21 cellular contexts compared by ENCODE assay signal in the genomic region with DNA sequence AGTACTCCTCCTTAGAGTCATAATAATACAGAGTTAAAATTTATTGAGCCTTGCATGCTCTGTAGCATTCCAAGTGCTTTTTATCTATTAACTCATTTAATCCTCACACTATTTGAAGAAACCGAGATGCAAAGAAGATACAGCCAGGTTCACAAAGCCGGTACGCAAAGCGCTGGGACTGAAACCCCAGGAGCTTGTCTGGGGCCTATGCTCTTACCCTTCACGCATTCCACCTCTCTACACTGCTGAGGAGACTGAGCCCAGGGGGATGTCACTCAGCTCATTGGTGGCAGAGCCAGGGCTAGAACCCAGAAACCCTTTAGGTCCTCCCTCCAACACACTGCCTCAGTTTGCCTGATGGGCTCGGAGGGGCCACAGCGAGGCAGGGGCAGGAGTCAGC. TPM values are rescaled to one million over a fixed set of nuclear protein-coding genes. Genes with fewer than 3 reads are reported as not detected.
DNase-seq lines count a peak whose midpoint lies in the region; ATAC-seq, FAIRE-seq and TF ChIP-seq lines count a peak whose summit lies in the region.
"Had no signal": no experiment of that assay in that cellular context is flagged by ENCODE, and none has a peak within 500 bp of the region (broad histone marks: within the 10 kb centered on the region; RNA-seq: fewer than 3 reads in every experiment).

No MANE protein-coding gene starts in this region.

- peaks cover 76% of the 10 kb centered on the region for H3K4me1 Mint-ChIP-seq in dendritic cell treated with granulocyte-macrophage colony-stimulating factor and Interleukin-4, amounts not matched to agents 40 ng/mL and 50 ng/mL, for 4 days (ENCODE audit: low read depth)
- H3K4me1 Mint-ChIP-seq in mesothelial cell of epicardium, result peaks cover 67% of the 10 kb centered on the region

- no peaks in the 10 kb centered on the region for H3K79me2 ChIP-seq in HepG2 (ENCODE audit: insufficient read depth, low read length)

- peak overlapping the region; percentile 54 for H3K27ac Mint-ChIP-seq in dendritic cell treated with granulocyte-macrophage colony-stimulating factor and Interleukin-4, amounts not matched to agents 40 ng/mL and 50 ng/mL, for 4 days
- H3K27ac Mint-ChIP-seq in mesothelial cell of epicardium, result peak overlapping the region; percentile 92

- no peaks in the 10 kb centered on the region for H3K36me3 Mint-ChIP-seq in dendritic cell treated with granulocyte-macrophage colony-stimulating factor and Interleukin-4, amounts not matched to agents 40 ng/mL and 50 ng/mL, for 4 days (ENCODE audit: low read depth)
- H3K36me3 Mint-ChIP-seq in mesothelial cell of epicardium, result no peaks in the 10 kb centered on the region
- H3K36me3 Mint-ChIP-seq: CD4-positive, alpha-beta memory T cell had no signal

- no TSS peak for BruUV-seq in HepG2 (replicated peaks; lab: Mats Ljungman, UMichigan)

- H3K4me2 ChIP-seq in HepG2 (ENCODE audit: low read depth, low read length), result no peak overlapping the region
- H3K4me2 ChIP-seq: PC-9 had no signal

- no peak for ATAC-seq in HepG2
- ATAC-seq in right lobe of liver, result no peak
- no peak for ATAC-seq in GM19397 (IDR thresholded peaks at IDR 0.05; ENCODE audit: unreplicated experiment)
- no peak for ATAC-seq in activated CD4-positive, CD25-positive, alpha-beta regulatory T cell treated with anti-CD3 and anti-CD28 coated beads, Interleukin-2, amount 50 U/mL, for 24 hours

- DNase-seq in HepG2 (ENCODE audit: low spot score) (no peak), right lobe of liver (no peak), mesothelial cell of epicardium (ENCODE audit: low spot score in 2 of 2, unreplicated experiment in 2 of 2) (no peak), GM03348 (ENCODE audit: low spot score) (no peak), EL (no peak)
- DNase-seq: CD4-positive, alpha-beta memory T cell; DMS79; GOT3; NCI-H1930; NCI-H2171; NCI-H446 treated with DMSO at 0.1 percent for 48 hours; NCI-H748 treated with DMSO at 0.1 percent for 48 hours; SHP77 had no signal

- H3K4me3 ChIP-seq in HepG2 (replicated peaks in 1 of 3; ENCODE audit: insufficient read depth in 1 of 3, low read depth in 2 of 3, low read length in 3 of 3), result no peak overlapping the region
- H3K4me3 ChIP-seq in right lobe of liver, result no peak overlapping the region
- H3K4me3 ChIP-seq: PC-9 had no signal

- H3K4me1 ChIP-seq in HepG2 (ENCODE audit: insufficient read depth, low read length), result peaks cover 85% of the 10 kb centered on the region
- H3K4me1 ChIP-seq in right lobe of liver, result no peaks in the 10 kb centered on the region

- H4K20me1 ChIP-seq in HepG2 (ENCODE audit: insufficient read depth, low read length), result no peaks in the 10 kb centered on the region

- no peaks in the 10 kb centered on the region for H3K36me3 ChIP-seq in HepG2 (replicated peaks in 1 of 2; ENCODE audit: control insufficient read depth in 1 of 2, insufficient read depth in 2 of 2, low read length in 2 of 2)
- no peaks in the 10 kb centered on the region for H3K36me3 ChIP-seq in right lobe of liver

- no peak for TF ChIP-seq POLR2A in HepG2 (IDR thresholded peaks at IDR 0.05; ENCODE audit: insufficient read depth in 1 of 2, low read depth in 2 of 2, low read length in 2 of 2)
- no peak for TF ChIP-seq POLR2A in right lobe of liver (IDR thresholded peaks at IDR 0.05)

- H3K9me3 Mint-ChIP-seq in dendritic cell treated with granulocyte-macrophage colony-stimulating factor and Interleukin-4, amounts not matched to agents 40 ng/mL and 50 ng/mL, for 4 days, result no peaks in the 10 kb centered on the region
- no peaks in the 10 kb centered on the region for H3K9me3 Mint-ChIP-seq in mesothelial cell of epicardium
- H3K9me3 Mint-ChIP-seq: CD4-positive, alpha-beta memory T cell had no signal

- H3K9ac ChIP-seq in HepG2 (ENCODE audit: insufficient read depth, low read depth, low read length), result no peak overlapping the region

- TF ChIP-seq EP300 in HepG2 (IDR thresholded peaks at IDR 0.05; ENCODE audit: low read depth in 2 of 2, low read length in 2 of 2), result no peak
- no peak for TF ChIP-seq EP300 in HepG2 (CRISPR knock-in tag; IDR thresholded peaks at IDR 0.05; ENCODE audit: borderline replicate concordance)

- no peak for FAIRE-seq in HepG2 (lab: Jason Lieb, UNC)
- FAIRE-seq: A204.1, G401.6, GM12892, GM19239 had no signal

- WGBS in HepG2 (ENCODE audit: low lambda C conversion rate), result 45% methylated on average over 7 of the region's 7 CpGs
- 78% methylated on average over 4 of the region's 7 CpGs for WGBS in right lobe of liver (ENCODE audit: insufficient coverage, low coverage, low lambda C conversion rate, missing lambda C conversion rate)

- H3K27me3 Mint-ChIP-seq in dendritic cell treated with granulocyte-macrophage colony-stimulating factor and Interleukin-4, amounts not matched to agents 40 ng/mL and 50 ng/mL, for 4 days, result peaks cover 68% of the 10 kb centered on the region
- peaks cover 8% of the 10 kb centered on the region for H3K27me3 Mint-ChIP-seq in mesothelial cell of epicardium (ENCODE audit: low read depth)

- no peak overlapping the region for H2AFZ ChIP-seq in HepG2 (ENCODE audit: low read length)
- H2AFZ ChIP-seq: PC-9 had no signal

- TF ChIP-seq RAD21 in HepG2 (CRISPR knock-in tag; IDR thresholded peaks at IDR 0.05), result no peak

- intact Hi-C loops in HepG2 (cut with micrococcal nuclease; ENCODE audit: unreplicated experiment) (no loop called here), right lobe of liver (cut with DNase I) (no loop called here)
- intact Hi-C loops in dendritic cell treated with granulocyte-macrophage colony-stimulating factor and Interleukin-4, amounts not matched to agents 40 ng/mL and 50 ng/mL, for 4 days (cut with micrococcal nuclease), result no loop called here

- H3K9me3 ChIP-seq in HepG2 (ENCODE audit: low read length) (no peaks in the 10 kb centered on the region), right lobe of liver (no peaks in the 10 kb centered on the region)

- in situ Hi-C loops in HepG2 (cut with HindIII; ENCODE audit: extremely low pct_ligation_motif_present, low pct_unique_long_range_greater_than_20kb), result no loop called here

- CTCF ChIA-PET in HepG2 (lab: Yijun Ruan, JAX; ENCODE audit: low intra/inter-chr PET ratio, low total read pairs), result no interaction called here

- no peak overlapping the region for H3K4me3 Mint-ChIP-seq in dendritic cell treated with granulocyte-macrophage colony-stimulating factor and Interleukin-4, amounts not matched to agents 40 ng/mL and 50 ng/mL, for 4 days
- no peak overlapping the region for H3K4me3 Mint-ChIP-seq in mesothelial cell of epicardium
- H3K4me3 Mint-ChIP-seq: CD4-positive, alpha-beta memory T cell had no signal

- H3K27me3 ChIP-seq in HepG2 (ENCODE audit: control insufficient read depth in 1 of 2, insufficient read depth in 2 of 2, low read length in 2 of 2), result peaks cover 0 to 11% of the 10 kb centered on the region in 2 experiments; a peak in 3 of 5 replicates
- H3K27me3 ChIP-seq in right lobe of liver, result no peaks in the 10 kb centered on the region

- TF ChIP-seq CTCF in HepG2 (CRISPR knock-in tag; IDR thresholded peaks at IDR 0.05) (no peak), right lobe of liver (IDR thresholded peaks at IDR 0.05) (no peak), mesothelial cell of epicardium (IDR thresholded peaks at IDR 0.05; ENCODE audit: unreplicated experiment) (no peak)

- POLR2A ChIA-PET in HepG2 (lab: Yijun Ruan, JAX), result no interaction called here

- H3K27ac ChIP-seq in HepG2 (ENCODE audit: extremely low read length, insufficient read depth, low read length) (no peak overlapping the region), right lobe of liver (no peak overlapping the region)
- H3K27ac ChIP-seq: PC-9 had no signal

TF ChIP-seq in HepG2, 621 proteins besides CTCF, POLR2A, EP300 and RAD21:
- TF ChIP-seq PHF20 (CRISPR knock-in tag; IDR thresholded peaks at IDR 0.05) (0 out of 2 replicates have a peak, but pooled peaks have one; percentile 3), NFE2L1 (CRISPR knock-in tag; IDR thresholded peaks at IDR 0.05; ENCODE audit: borderline replicate concordance) (no peak), ZNF136 (CRISPR knock-in tag; IDR thresholded peaks at IDR 0.05; ENCODE audit: low read depth) (no peak)
TF ChIP-seq in HepG2: peak in this region for 1.

RNA-seq across cellular contexts. Expression of a gene that starts 19.7 kb away (rescaled TPM):
- 89.1 and 100 TPM in 2 replicates for total RNA-seq in HepG2 (2016; rRNA removed; fragmentation: Illumina TruSeq; extraction: Trizol)
- 51.0 and 53.1 TPM in 2 replicates for total RNA-seq in HepG2 (2016; cell fraction: cytosol; rRNA removed; fragmentation: Illumina TruSeq; extraction: Trizol; ENCODE audit: low read depth)
- total RNA-seq in HepG2 (2016; cell fraction: insoluble cytoplasmic fraction; rRNA removed; fragmentation: Illumina TruSeq; extraction: Trizol), result 92.0 and 115 TPM in 2 replicates
- total RNA-seq in HepG2 (2016; cell fraction: membrane; rRNA removed; fragmentation: Illumina TruSeq; extraction: Trizol), result 52.2 and 52.5 TPM in 2 replicates
- 44.5 and 50.5 TPM in 2 replicates for total RNA-seq in HepG2 (2016; cell fraction: nucleus; rRNA removed; fragmentation: Illumina TruSeq; extraction: Trizol)
- 87.8 and 102 TPM in 2 replicates for polyA plus RNA-seq in HepG2 (2011; rRNA removed)
- polyA plus RNA-seq in HepG2 (2011; cell fraction: cytosol; rRNA removed), result 108 and 150 TPM in 2 replicates
- 43.7 and 43.9 TPM in 2 replicates for polyA plus RNA-seq in HepG2 (2011; cell fraction: nucleus; rRNA removed)
- polyA plus RNA-seq in HepG2 (2012), result 56.6 and 66.1 TPM in 2 replicates
- 59.0 and 63.6 TPM in 2 replicates for polyA plus RNA-seq in HepG2 (2016; cell fraction: cytosol; fragmentation: Illumina TruSeq; extraction: Trizol; ENCODE audit: low read depth)
- polyA plus RNA-seq in HepG2 (2016; cell fraction: insoluble cytoplasmic fraction; fragmentation: Illumina TruSeq; extraction: Trizol; ENCODE audit: low read depth), result 121 and 138 TPM in 2 replicates
- polyA plus RNA-seq in HepG2 (2016; cell fraction: membrane; fragmentation: Illumina TruSeq; extraction: Trizol; ENCODE audit: low read depth), result 49.5 and 50.7 TPM in 2 replicates
- polyA plus RNA-seq in HepG2 (2016; cell fraction: nucleus; fragmentation: Illumina TruSeq; extraction: Trizol; ENCODE audit: insufficient read depth, low read depth), result 49.3 and 56.1 TPM in 2 replicates
- 146 and 147 TPM in 2 replicates for polyA minus RNA-seq in HepG2 (2011; rRNA and poly(A)+ RNA removed; ENCODE audit: low replicate concordance)
- 32.4 and 35.6 TPM in 2 replicates for polyA minus RNA-seq in HepG2 (2011; cell fraction: cytosol; rRNA and poly(A)+ RNA removed)
- polyA minus RNA-seq in HepG2 (2011; cell fraction: nucleus; rRNA and poly(A)+ RNA removed), result 65.1 and 66.4 TPM in 2 replicates
- 10 to 100 TPM; 23.5 to 45.4 (median 25.6) TPM for total RNA-seq in right lobe of liver
- total RNA-seq in mesothelial cell of epicardium, result 41.4 to 46.6 TPM (median 46.0 TPM) in 3 replicates
